In genomic region chr3:148585671-148586379, GRCh38 we compare ENCODE assay signal across 33 cellular contexts.
"Had no signal": no experiment of that assay in that cellular context is flagged by ENCODE, and none has a peak within 500 bp of the region (broad histone marks: within the 10 kb centered on the region; RNA-seq: fewer than 3 reads in every experiment).

No MANE protein-coding gene starts in this region.

- H3K36me3 ChIP-seq: neutrophil, ovary, spleen, suprapubic skin, tibial artery, transverse colon, upper lobe of left lung, vagina had no signal

- ATAC-seq: naive thymus-derived CD8-positive, alpha-beta T cell; natural killer cell treated with Interleukin-12 subunit alpha and Interleukin-12 subunit beta and Interleukin-15 and Interleukin-18, amount 100 ng/mL, for 72 hours; psoas muscle; right cardiac atrium; sciatic nerve; stimulated activated memory B cell treated with anti-CD40 and anti-IgM and Interleukin-4, amounts not matched to agents 10 μg/mL and 1 μg/mL and 100 μg/mL, for 72 hours; stimulated activated naive CD8-positive, alpha-beta T cell treated with anti-CD3 and anti-CD28 coated beads, Interleukin-15, amount 100 ng/mL, for 72 hours; stimulated activated naive CD8-positive, alpha-beta T cell treated with anti-CD3 and anti-CD28 coated beads, Interleukin-15, Interleukin-2, amounts not matched to agents 100 U/mL and 50 U/mL, for 24 hours had no signal

- H3K79me2 ChIP-seq: parathyroid adenoma had no signal

- H3K4me2 ChIP-seq: smooth muscle cell had no signal

- H3K9me3 Mint-ChIP-seq: natural killer cell treated with Interleukin-12 subunit alpha and Interleukin-12 subunit beta and Interleukin-15 and Interleukin-18, amount 100 ng/mL, for 72 hours; nephron progenitor cell; stimulated activated naive CD8-positive, alpha-beta T cell treated with anti-CD3 and anti-CD28 coated beads, Interleukin-15, amount 100 ng/mL, for 72 hours had no signal

- DNase-seq: naive thymus-derived CD8-positive, alpha-beta T cell; nephron progenitor cell; nucleus accumbens; ovary; posterior cingulate gyrus; psoas muscle; right cardiac atrium; spleen; stimulated activated CD4-positive, alpha-beta T cell treated with anti-CD3 and anti-CD28 coated beads, Interleukin-12 subunit alpha, Interleukin-12 subunit beta, amount 100 ng/mL, for 4 hours; stimulated activated CD4-positive, alpha-beta T cell treated with anti-CD3 and anti-CD28 coated beads, Interleukin-1b, Interleukin-23, amount 100 ng/mL, for 48 hours; stimulated activated CD4-positive, alpha-beta T cell treated with anti-CD3 and anti-CD28 coated beads, Interleukin-4, amount 100 ng/mL, for 1 hour; stimulated activated CD4-positive, alpha-beta T cell treated with anti-CD3 and anti-CD28 coated beads, Interleukin-4, amount 100 ng/mL, for 4 hours; stimulated activated CD8-positive, alpha-beta memory T cell treated with anti-CD3 and anti-CD28 coated beads, Interleukin-4, amount 100 ng/mL, for 48 hours; stimulated activated naive CD4-positive, alpha-beta T cell; stimulated activated naive CD8-positive, alpha-beta T cell treated with anti-CD3 and anti-CD28 coated beads, Interleukin-15, amount 100 ng/mL, for 72 hours; stimulated activated naive CD8-positive, alpha-beta T cell treated with anti-CD3 and anti-CD28 coated beads, Interleukin-15, Interleukin-2, amounts not matched to agents 100 U/mL and 50 U/mL, for 24 hours; substantia nigra; testis; tibial artery; transverse colon; upper lobe of left lung had no signal

- H3K4me3 Mint-ChIP-seq: naive thymus-derived CD8-positive, alpha-beta T cell; natural killer cell treated with Interleukin-12 subunit alpha and Interleukin-12 subunit beta and Interleukin-15 and Interleukin-18, amount 100 ng/mL, for 72 hours; nephron progenitor cell; neural crest cell; stimulated activated memory B cell treated with anti-CD40 and anti-IgM and Interleukin-4, amounts not matched to agents 10 μg/mL and 1 μg/mL and 100 μg/mL, for 72 hours; stimulated activated naive CD8-positive, alpha-beta T cell treated with anti-CD3 and anti-CD28 coated beads, Interleukin-15, amount 100 ng/mL, for 72 hours had no signal

- H3K4me3 ChIP-seq: ovary, psoas muscle, skin epidermis, smooth muscle cell, spleen, suprapubic skin, testis, tibial artery, transverse colon, upper lobe of left lung, vagina had no signal

- H2AFZ ChIP-seq: parathyroid adenoma had no signal

- H3K27ac Mint-ChIP-seq: natural killer cell treated with Interleukin-12 subunit alpha and Interleukin-12 subunit beta and Interleukin-15 and Interleukin-18, amount 100 ng/mL, for 72 hours; nephron progenitor cell; progenitor cell of endocrine pancreas; stimulated activated memory B cell treated with anti-CD40 and anti-IgM and Interleukin-4, amounts not matched to agents 10 μg/mL and 1 μg/mL and 100 μg/mL, for 72 hours; stimulated activated naive CD8-positive, alpha-beta T cell treated with anti-CD3 and anti-CD28 coated beads, Interleukin-15, amount 100 ng/mL, for 72 hours had no signal

- H3K27me3 ChIP-seq: neutrophil, ovary, spleen, suprapubic skin, testis, tibial artery, transverse colon, upper lobe of left lung, vagina had no signal

- H3K27me3 Mint-ChIP-seq: naive thymus-derived CD8-positive, alpha-beta T cell; natural killer cell treated with Interleukin-12 subunit alpha and Interleukin-12 subunit beta and Interleukin-15 and Interleukin-18, amount 100 ng/mL, for 72 hours; progenitor cell of endocrine pancreas; stimulated activated memory B cell treated with anti-CD40 and anti-IgM and Interleukin-4, amounts not matched to agents 10 μg/mL and 1 μg/mL and 100 μg/mL, for 72 hours; stimulated activated naive CD8-positive, alpha-beta T cell treated with anti-CD3 and anti-CD28 coated beads, Interleukin-15, amount 100 ng/mL, for 72 hours had no signal

- H3K27ac ChIP-seq: neutrophil, ovary, parathyroid adenoma, psoas muscle, skin epidermis, spleen, suprapubic skin, tibial artery, transverse colon, upper lobe of left lung, vagina had no signal

- H3K9ac ChIP-seq: parathyroid adenoma had no signal

- H3K4me1 ChIP-seq: parathyroid adenoma, psoas muscle, spleen, suprapubic skin, testis, transverse colon, upper lobe of left lung, vagina had no signal

- FAIRE-seq: urothelium cell line had no signal

- H3K36me3 Mint-ChIP-seq: naive thymus-derived CD8-positive, alpha-beta T cell; natural killer cell treated with Interleukin-12 subunit alpha and Interleukin-12 subunit beta and Interleukin-15 and Interleukin-18, amount 100 ng/mL, for 72 hours; stimulated activated memory B cell treated with anti-CD40 and anti-IgM and Interleukin-4, amounts not matched to agents 10 μg/mL and 1 μg/mL and 100 μg/mL, for 72 hours had no signal

- H3K4me1 Mint-ChIP-seq: naive thymus-derived CD8-positive, alpha-beta T cell; nephron progenitor cell; neural crest cell; stimulated activated memory B cell treated with anti-CD40 and anti-IgM and Interleukin-4, amounts not matched to agents 10 μg/mL and 1 μg/mL and 100 μg/mL, for 72 hours; stimulated activated naive CD8-positive, alpha-beta T cell treated with anti-CD3 and anti-CD28 coated beads, Interleukin-15, amount 100 ng/mL, for 72 hours had no signal

- H3K9me3 ChIP-seq: neutrophil, ovary, psoas muscle, spleen, suprapubic skin, testis, tibial artery, transverse colon, upper lobe of left lung, vagina had no signal
